Comparison of ENCODE assay signal across 20 cellular contexts in the genomic region with DNA sequence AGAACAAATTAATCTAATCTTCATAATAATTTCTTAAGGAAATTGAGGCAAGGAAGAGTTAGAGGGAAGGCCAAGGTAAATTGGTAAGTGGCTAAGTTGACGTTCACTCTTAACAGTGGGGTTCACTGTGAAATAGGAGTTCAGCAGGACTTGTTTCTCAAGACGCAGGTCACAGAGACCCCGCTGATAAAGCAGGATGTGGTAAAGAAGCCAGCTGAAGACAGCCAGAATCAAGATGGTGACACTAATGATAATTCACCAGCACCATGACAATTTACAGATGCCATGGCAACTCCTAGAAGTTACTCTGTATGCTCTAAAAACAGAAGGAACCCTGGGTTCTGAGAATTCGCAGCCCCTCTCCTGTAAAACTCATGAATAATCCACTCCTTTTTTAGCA.
DNase-seq lines count a peak whose midpoint lies in the region; ATAC-seq and TF ChIP-seq lines count a peak whose summit lies in the region.
"Had no signal": no experiment of that assay in that cellular context is flagged by ENCODE, and none has a peak within 500 bp of the region (broad histone marks: within the 10 kb centered on the region; RNA-seq: fewer than 3 reads in every experiment).

No MANE protein-coding gene starts in this region.

- peaks cover 2% of the 10 kb centered on the region for H3K9me3 Mint-ChIP-seq in neural progenitor cell
- H3K9me3 Mint-ChIP-seq: CD8-positive, alpha-beta T cell; HFFc6 had no signal

- DNase-seq in heart left ventricle (no peak), left ventricle myocardium superior (no peak), DND-41 (no peak), ascending aorta (ENCODE audit: low spot score in 2 of 2) (no peak), testis (no peak), GM23248 (no peak), NCI-H1105 treated with DMSO at 0.1 percent for 48 hours (lab: John Stamatoyannopoulos, UW) (no peak), neural progenitor cell (ENCODE audit: low spot score) (no peak)
- DNase-seq: 8988T; Calu3; CD8-positive, alpha-beta T cell; DMS79 treated with DMSO at 0.1 percent for 48 hours; EL; HFFc6; IMR-90; KG1 had no signal

- H3K27ac Mint-ChIP-seq in neural progenitor cell: no peak overlapping the region
- H3K27ac Mint-ChIP-seq: B cell; CD8-positive, alpha-beta T cell; HFFc6 had no signal

- WGBS in heart left ventricle, 4 donors: 93 to 98% (median 96%) methylated on average over 4 of the region's 4 CpGs
- WGBS in testis, 2 donors: 81 to 87% methylated on average over 4 of the region's 4 CpGs
- WGBS in GM23248 (ENCODE audit: low coverage in 1 of 2, low lambda C conversion rate in 2 of 2, missing lambda C conversion rate in 2 of 2), 2 experiments: 63 to 76% methylated on average over 4 of the region's 4 CpGs

- ATAC-seq in heart left ventricle: no peak
- ATAC-seq in left ventricle myocardium superior: no peak
- peak; percentile 53; the same call in 2 of the 3 replicates for ATAC-seq in DND-41 (ENCODE audit: insufficient read depth, low read depth)
- ATAC-seq: CD8-positive, alpha-beta T cell; GM12878; HCT116 had no signal

- H3K36me3 ChIP-seq in heart left ventricle (peaks cover 0 to 35% (median 4%) of the 10 kb centered on the region in 9 donors), DND-41 (ENCODE audit: insufficient read depth, low read length) (no peaks in the 10 kb centered on the region), ascending aorta (peaks cover 0 to 7% of the 10 kb centered on the region in 2 donors), testis (ENCODE audit: low read depth, missing control alignments) (no peaks in the 10 kb centered on the region), GM23248 (ENCODE audit: low read depth) (no peaks in the 10 kb centered on the region), neural progenitor cell (no peaks in the 10 kb centered on the region)

- H3K4me3 ChIP-seq in heart left ventricle (no peak overlapping the region), DND-41 (ENCODE audit: low read depth in 1 of 2, low read length in 2 of 2) (no peak overlapping the region), ascending aorta (no peak overlapping the region), testis (no peak overlapping the region), GM23248 (no peak overlapping the region), neural progenitor cell (no peak overlapping the region)
- H3K4me3 ChIP-seq: BLaER1 treated with 17β-estradiol and CSF1 and Interleukin-3, amounts not matched to agents 10 nM and 100 nM; GM12878 had no signal

- intact Hi-C loops in heart left ventricle (cut with DNase I) (no loop called here), left ventricle myocardium superior (cut with micrococcal nuclease) (no loop called here), ascending aorta (cut with DNase I) (no loop called here), testis (cut with DNase I; ENCODE audit: low total_unique reads) (no loop called here)

- TF ChIP-seq CTCF in heart left ventricle (IDR thresholded peaks at IDR 0.05) (no peak), DND-41 (IDR thresholded peaks at IDR 0.05; ENCODE audit: borderline replicate concordance, extremely low read depth, low read length, poor library complexity, severe bottlenecking) (no peak), ascending aorta (IDR thresholded peaks at IDR 0.05) (no peak), testis (IDR thresholded peaks at IDR 0.05) (no peak), neural progenitor cell (IDR thresholded peaks at IDR 0.05) (no peak)

- H3K79me2 ChIP-seq in DND-41 (ENCODE audit: insufficient read depth, low read length): no peaks in the 10 kb centered on the region
- no peaks in the 10 kb centered on the region for H3K79me2 ChIP-seq in GM23248 (ENCODE audit: insufficient read depth)
- no peaks in the 10 kb centered on the region for H3K79me2 ChIP-seq in neural progenitor cell (ENCODE audit: low read depth)

- H3F3A ChIP-seq in GM23248 (ENCODE audit: insufficient read depth) (no peaks in the 10 kb centered on the region), neural progenitor cell (ENCODE audit: low read depth) (peaks cover 9% of the 10 kb centered on the region)

- H3K4me2 ChIP-seq in DND-41 (ENCODE audit: insufficient read depth, low read length) (no peak overlapping the region), GM23248 (ENCODE audit: unreplicated experiment) (no peak overlapping the region), neural progenitor cell (no peak overlapping the region)

- H2AFZ ChIP-seq in DND-41 (ENCODE audit: low read depth, low read length) (no peak overlapping the region), GM23248 (no peak overlapping the region), neural progenitor cell (replicated peaks) (no peak overlapping the region)

- in situ Hi-C loops in GM23248 (cut with MboI): no loop called here

- H3K9ac ChIP-seq in DND-41 (ENCODE audit: low read depth, low read length) (no peak overlapping the region), GM23248 (no peak overlapping the region), neural progenitor cell (no peak overlapping the region)
- H3K9ac ChIP-seq: BLaER1 treated with 17β-estradiol and CSF1 and Interleukin-3, amounts not matched to agents 10 nM and 100 nM had no signal

- no peaks in the 10 kb centered on the region for H3K36me3 Mint-ChIP-seq in neural progenitor cell
- H3K36me3 Mint-ChIP-seq: CD8-positive, alpha-beta T cell had no signal

- peaks cover 8 to 49% (median 39%) of the 10 kb centered on the region in 12 donors for H3K4me1 ChIP-seq in heart left ventricle
- H3K4me1 ChIP-seq in DND-41 (ENCODE audit: insufficient read depth, low read length): no peaks in the 10 kb centered on the region
- H3K4me1 ChIP-seq in ascending aorta: peaks cover 8 to 21% of the 10 kb centered on the region in 2 donors
- peaks cover 39% of the 10 kb centered on the region for H3K4me1 ChIP-seq in testis
- no peaks in the 10 kb centered on the region for H3K4me1 ChIP-seq in GM23248 (ENCODE audit: insufficient read depth)
- peaks cover 18% of the 10 kb centered on the region for H3K4me1 ChIP-seq in neural progenitor cell

- H3K4me1 Mint-ChIP-seq in neural progenitor cell: peaks cover 44% of the 10 kb centered on the region
- H3K4me1 Mint-ChIP-seq: B cell had no signal

- H4K20me1 ChIP-seq in DND-41 (ENCODE audit: insufficient read depth, low read length) (no peaks in the 10 kb centered on the region), GM23248 (ENCODE audit: insufficient read depth) (no peaks in the 10 kb centered on the region), neural progenitor cell (ENCODE audit: low read depth) (no peaks in the 10 kb centered on the region)
- H4K20me1 ChIP-seq: BLaER1 treated with 17β-estradiol and CSF1 and Interleukin-3, amounts not matched to agents 10 nM and 100 nM had no signal

- H3K4me3 Mint-ChIP-seq in neural progenitor cell: no peak overlapping the region
- H3K4me3 Mint-ChIP-seq: B cell; CD8-positive, alpha-beta T cell; HFFc6 had no signal

- peak overlapping the region in 11 of 12 donors; percentile 38 to 97 (median 87) for H3K27ac ChIP-seq in heart left ventricle
- H3K27ac ChIP-seq in DND-41 (ENCODE audit: low read length): no peak overlapping the region
- H3K27ac ChIP-seq in ascending aorta: peak overlapping the region; percentile 32 to 65
- peak overlapping the region; percentile 40 to 88 for H3K27ac ChIP-seq in testis
- no peak overlapping the region for H3K27ac ChIP-seq in GM23248
- H3K27ac ChIP-seq in neural progenitor cell: no peak overlapping the region
- H3K27ac ChIP-seq: BLaER1 treated with 17β-estradiol and CSF1 and Interleukin-3, amounts not matched to agents 10 nM and 100 nM had no signal

- H3K27me3 ChIP-seq in heart left ventricle (no peaks in the 10 kb centered on the region), DND-41 (ENCODE audit: insufficient read depth, low read length, poor library complexity) (no peaks in the 10 kb centered on the region), ascending aorta (no peaks in the 10 kb centered on the region), testis (no peaks in the 10 kb centered on the region), GM23248 (replicated peaks; ENCODE audit: insufficient read depth) (peaks cover 27% of the 10 kb centered on the region; the same call in 1 of the 2 replicates), neural progenitor cell (no peaks in the 10 kb centered on the region)
- H3K27me3 ChIP-seq: BLaER1 treated with 17β-estradiol and CSF1 and Interleukin-3, amounts not matched to agents 10 nM and 100 nM had no signal

- H3K9me2 ChIP-seq in GM23248 (ENCODE audit: insufficient read depth): no peaks in the 10 kb centered on the region

- H3K27me3 Mint-ChIP-seq in neural progenitor cell (ENCODE audit: insufficient read depth, low read depth): peaks cover 12% of the 10 kb centered on the region

- H3K9me3 ChIP-seq in heart left ventricle (no peaks in the 10 kb centered on the region), DND-41 (ENCODE audit: insufficient read depth, low read length, severe bottlenecking) (no peaks in the 10 kb centered on the region), ascending aorta (no peaks in the 10 kb centered on the region), testis (no peaks in the 10 kb centered on the region), GM23248 (ENCODE audit: low read depth) (no peaks in the 10 kb centered on the region), neural progenitor cell (ENCODE audit: low read depth) (no peaks in the 10 kb centered on the region)
- H3K9me3 ChIP-seq: BLaER1 treated with 17β-estradiol and CSF1 and Interleukin-3, amounts not matched to agents 10 nM and 100 nM had no signal

- TF ChIP-seq POLR2A in heart left ventricle (IDR thresholded peaks at IDR 0.05) (no peak), testis (IDR thresholded peaks at IDR 0.05) (no peak)

Comparison
In these comparisons a context has a peak if more than half of its experiments do, and no peak if none do; other contexts are left out.
1. H3K27ac ChIP-seq: peak in heart left ventricle (11 of 12), ascending aorta (2 of 2) and testis (2 of 2); none in DND-41 (single experiment), GM23248 (single experiment) and neural progenitor cell (single experiment).